ENCODE assay signal across 1 cellular context in genomic region chr19:3670258-3670795, GRCh38.
A peak's percentile ranks its signal among the peaks of the same experiment; 100 is the strongest.
TF ChIP-seq lines count a peak whose summit lies in the region.

No MANE protein-coding gene starts in this region.

TF ChIP-seq in K562, 482 proteins besides CTCF, POLR2A, EP300 and RAD21 (continued from another document and continues in another):
- TF ChIP-seq AFF4 (CRISPR knock-in tag; IDR thresholded peaks at IDR 0.05): peak; percentile 85
- peak; percentile 89 for TF ChIP-seq TBP (optimal IDR thresholded peaks at IDR 0.05; ENCODE audit: low read depth, low read length)
- no peak for TF ChIP-seq BRCA1 (IDR thresholded peaks at IDR 0.05)
- no peak for TF ChIP-seq BRCA1 (CRISPR knock-in tag; IDR thresholded peaks at IDR 0.05)
- TF ChIP-seq E4F1 (CRISPR knock-in tag; IDR thresholded peaks at IDR 0.05; ENCODE audit: borderline replicate concordance): no peak
- TF ChIP-seq MNT (conservative IDR thresholded peaks at IDR 0.05): no peak
- no peak for TF ChIP-seq GTF2B (IDR thresholded peaks at IDR 0.05; ENCODE audit: extremely low read depth, insufficient read length)
- no peak for TF ChIP-seq NCOA2 (IDR thresholded peaks at IDR 0.05; ENCODE audit: partially characterized antibody in 2 of 2)
- no peak for TF ChIP-seq PURB (CRISPR knock-in tag; IDR thresholded peaks at IDR 0.05; ENCODE audit: low read depth)
- no peak for TF ChIP-seq MCM2 (IDR thresholded peaks at IDR 0.05; ENCODE audit: low read depth)
- TF ChIP-seq SAFB2 (IDR thresholded peaks at IDR 0.05; ENCODE audit: borderline replicate concordance, low read depth, low read length, severe bottlenecking): no peak
- peak; percentile 83 for TF ChIP-seq POLR2G (IDR thresholded peaks at IDR 0.05; ENCODE audit: low read depth, low read length)
- TF ChIP-seq ZNF224 (CRISPR knock-in tag; IDR thresholded peaks at IDR 0.05): no peak
- TF ChIP-seq MYBL2 (IDR thresholded peaks at IDR 0.05; ENCODE audit: low read depth): no peak
- no peak for TF ChIP-seq MYBL2 (CRISPR knock-in tag; IDR thresholded peaks at IDR 0.05; ENCODE audit: borderline replicate concordance)
- TF ChIP-seq DMBX1 (CRISPR knock-in tag; IDR thresholded peaks at IDR 0.05; ENCODE audit: borderline replicate concordance): no peak
- no peak for TF ChIP-seq MXI1 (IDR thresholded peaks at IDR 0.05; ENCODE audit: low read depth, low read length)
- TF ChIP-seq ZNF444 (CRISPR knock-in tag; IDR thresholded peaks at IDR 0.05): no peak
- TF ChIP-seq HNRNPK (IDR thresholded peaks at IDR 0.05; ENCODE audit: low read depth, low read length, poor library complexity, severe bottlenecking): no peak
- no peak for TF ChIP-seq TFAM (CRISPR knock-in tag; conservative IDR thresholded peaks at IDR 0.05)
- TF ChIP-seq ZKSCAN3 (CRISPR knock-in tag; IDR thresholded peaks at IDR 0.05): no peak
- 0 out of 2 replicates have a peak, but pooled peaks have one; percentile 23 for TF ChIP-seq CBX1 (IDR thresholded peaks at IDR 0.05; ENCODE audit: low read depth)
- TF ChIP-seq TAF9B (IDR thresholded peaks at IDR 0.05; ENCODE audit: partially characterized antibody): no peak
- no peak for TF ChIP-seq ZBTB2 (IDR thresholded peaks at IDR 0.05)
- TF ChIP-seq ETV5 (CRISPR knock-in tag; IDR thresholded peaks at IDR 0.05; ENCODE audit: low read depth): 0 out of 2 replicates have a peak, but pooled peaks have one; percentile 55
- TF ChIP-seq HNRNPUL1 (IDR thresholded peaks at IDR 0.05; ENCODE audit: low read length): no peak
- no peak for TF ChIP-seq RBM15 (IDR thresholded peaks at IDR 0.05; ENCODE audit: insufficient read depth, low read length)
- TF ChIP-seq CEBPG (CRISPR knock-in tag; IDR thresholded peaks at IDR 0.05): no peak
- no peak; a peak in 1 of 4 replicates for TF ChIP-seq CEBPG (tag; conservative IDR thresholded peaks at IDR 0.05 in 1 of 2, IDR thresholded peaks at IDR 0.05 in 1 of 2)
- TF ChIP-seq POLR3A (IDR thresholded peaks at IDR 0.05; ENCODE audit: borderline replicate concordance, extremely low read depth, insufficient read depth, insufficient read length): no peak
- no peak for TF ChIP-seq ZNF184 (CRISPR knock-in tag; IDR thresholded peaks at IDR 0.05)
- no peak; the same call in 1 of the 2 replicates for TF ChIP-seq ILF3 (IDR thresholded peaks at IDR 0.05; ENCODE audit: borderline replicate concordance)
- peak; percentile 85; the same call in 1 of the 2 replicates for TF ChIP-seq TARDBP (IDR thresholded peaks at IDR 0.05)
- TF ChIP-seq KLF10 (CRISPR knock-in tag; IDR thresholded peaks at IDR 0.05): no peak
- no peak for TF ChIP-seq RBM14 (IDR thresholded peaks at IDR 0.05; ENCODE audit: borderline replicate concordance, insufficient read depth, low read depth, low read length)
- TF ChIP-seq RBM25 (IDR thresholded peaks at IDR 0.05; ENCODE audit: low read depth, low read length, severe bottlenecking): no peak
- no peak for TF ChIP-seq ZNF699 (CRISPR knock-in tag; IDR thresholded peaks at IDR 0.05; ENCODE audit: insufficient replicate concordance)
- no peak for TF ChIP-seq CEBPB (tag; IDR thresholded peaks at IDR 0.05)
- no peak for TF ChIP-seq SREBF2 (CRISPR knock-in tag; IDR thresholded peaks at IDR 0.05)
- TF ChIP-seq SIRT6 (IDR thresholded peaks at IDR 0.05; ENCODE audit: low read depth, low read length): no peak
- no peak for TF ChIP-seq POLR3G (IDR thresholded peaks at IDR 0.05; ENCODE audit: extremely low read depth, insufficient read length, insufficient replicate concordance)
- TF ChIP-seq BCLAF1 (IDR thresholded peaks at IDR 0.05; ENCODE audit: borderline replicate concordance in 1 of 2, control insufficient read depth in 1 of 2, low read depth in 2 of 2, low read length in 1 of 2): no peak
- TF ChIP-seq ZNF57 (CRISPR knock-in tag; IDR thresholded peaks at IDR 0.05): no peak
- no peak for TF ChIP-seq SFPQ (IDR thresholded peaks at IDR 0.05; ENCODE audit: low read depth, low read length)
- TF ChIP-seq ZNF512 (tag; IDR thresholded peaks at IDR 0.05): no peak
- TF ChIP-seq ZNF436 (CRISPR knock-in tag; IDR thresholded peaks at IDR 0.05): no peak
- TF ChIP-seq SMAD2 (IDR thresholded peaks at IDR 0.05; ENCODE audit: low read depth, low read length): no peak
- no peak for TF ChIP-seq TEAD4 (IDR thresholded peaks at IDR 0.05; ENCODE audit: low read length)
- no peak for TF ChIP-seq TEAD4 (CRISPR knock-in tag; IDR thresholded peaks at IDR 0.05; ENCODE audit: borderline replicate concordance)
- no peak for TF ChIP-seq ZBTB9 (CRISPR knock-in tag; IDR thresholded peaks at IDR 0.05)
